19 cellular contexts compared by ENCODE assay signal in genomic region chr2:156125018-156125417, GRCh38.
"Had no signal": no experiment of that assay in that cellular context is flagged by ENCODE, and none has a peak within 500 bp of the region (broad histone marks: within the 10 kb centered on the region; RNA-seq: fewer than 3 reads in every experiment).

No MANE protein-coding gene starts in this region.

- H3K4me1 ChIP-seq: foreskin keratinocyte, left ventricle myocardium inferior, stomach, testis had no signal

- H3K27ac Mint-ChIP-seq: activated B cell treated with CpG ODN at 0.5 μM for 24 hours; activated CD8-positive, alpha-beta T cell treated with anti-CD3 and anti-CD28 coated beads, Interleukin-2, amount 10 ng/mL, durations not matched to agents 7 days and 5 days; activated naive CD8-positive, alpha-beta T cell; activated T-cell treated with anti-CD3 and anti-CD28 coated beads, Interleukin-2, amount 50 U/mL, for 72 hours; T-helper 17 cell had no signal

- H3K27me3 ChIP-seq: foreskin keratinocyte, neutrophil, stomach, testis had no signal

- H3K4me1 Mint-ChIP-seq: activated B cell treated with CpG ODN at 0.5 μM for 24 hours, T-helper 17 cell had no signal

- ATAC-seq: activated CD8-positive, alpha-beta T cell treated with anti-CD3 and anti-CD28 coated beads, Interleukin-2, amount 10 ng/mL, durations not matched to agents 7 days and 5 days; activated T-cell treated with anti-CD3 and anti-CD28 coated beads, Interleukin-2, amount 50 U/mL, for 72 hours; foreskin keratinocyte; naive thymus-derived CD8-positive, alpha-beta T cell; T-helper 17 cell had no signal

- H3K27me3 Mint-ChIP-seq: activated B cell treated with CpG ODN at 0.5 μM for 24 hours, brain had no signal

- H3K36me3 ChIP-seq: left ventricle myocardium inferior, neutrophil, stomach had no signal

- H3K36me3 Mint-ChIP-seq: activated naive CD8-positive, alpha-beta T cell had no signal

- H3K27ac ChIP-seq: coronary artery, foreskin keratinocyte, left ventricle myocardium inferior, neutrophil, stomach, testis had no signal

- H3K4me3 Mint-ChIP-seq: activated B cell treated with CpG ODN at 0.5 μM for 24 hours; activated CD8-positive, alpha-beta T cell treated with anti-CD3 and anti-CD28 coated beads, Interleukin-2, amount 10 ng/mL, durations not matched to agents 7 days and 5 days; activated naive CD8-positive, alpha-beta T cell; activated T-cell treated with anti-CD3 and anti-CD28 coated beads, Interleukin-2, amount 50 U/mL, for 72 hours; naive thymus-derived CD8-positive, alpha-beta T cell; T-helper 17 cell had no signal

- DNase-seq: activated B cell treated with CpG ODN at 0.5 μM for 24 hours; activated CD4-positive, alpha-beta T cell treated with anti-CD3 and anti-CD28 coated beads for 48 hours; activated CD8-positive, alpha-beta memory T cell treated with anti-CD3 and anti-CD28 coated beads, Interleukin-2, amount 50 U/mL, for 4 hours; activated CD8-positive, alpha-beta T cell treated with anti-CD3 and anti-CD28 coated beads, Interleukin-2, amount 10 ng/mL, durations not matched to agents 7 days and 5 days; activated gamma-delta T cell; activated T-cell treated with anti-CD3 and anti-CD28 coated beads, Interleukin-2, amount 50 U/mL, for 72 hours; central memory CD4-positive, alpha-beta T cell; effector CD4-positive, alpha-beta T cell; foreskin keratinocyte; left ventricle myocardium inferior; naive thymus-derived CD8-positive, alpha-beta T cell; stimulated activated CD4-positive, alpha-beta T cell treated with anti-CD3 and anti-CD28 coated beads, Interleukin-1b, Interleukin-23, amount 100 ng/mL, for 48 hours; stomach; T-helper 17 cell; testis had no signal

- H3K9me3 ChIP-seq: left ventricle myocardium inferior, neutrophil, stomach, testis had no signal

- H3K4me3 ChIP-seq: coronary artery, left ventricle myocardium inferior, stomach, testis had no signal
